In the genomic region with DNA sequence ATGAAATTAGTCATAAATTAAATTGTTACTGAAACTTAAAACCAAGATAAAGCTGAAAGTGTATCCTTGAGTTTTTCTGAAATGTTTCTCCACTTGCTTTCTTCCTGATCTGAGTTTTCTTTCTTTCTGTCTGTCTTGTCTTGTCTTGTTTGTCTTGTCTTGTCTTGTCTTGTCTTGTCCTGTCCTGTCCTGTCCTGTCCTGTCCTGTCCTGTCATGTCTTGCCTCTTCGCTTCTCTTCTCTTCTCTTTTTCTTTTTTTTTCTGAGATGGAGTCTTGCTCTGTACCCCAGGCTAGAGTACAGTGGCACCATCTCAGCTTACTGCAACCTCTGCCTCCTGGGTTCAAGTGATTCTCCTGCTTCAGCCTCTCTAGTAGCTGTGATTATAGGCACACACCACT, we compare ENCODE assay signal across 23 cellular contexts.
A peak's percentile ranks its signal among the peaks of the same experiment; 100 is the strongest.
DNase-seq lines count a peak whose midpoint lies in the region; ATAC-seq, FAIRE-seq and TF ChIP-seq lines count a peak whose summit lies in the region.
"Had no signal": no experiment of that assay in that cellular context is flagged by ENCODE, and none has a peak within 500 bp of the region (broad histone marks: within the 10 kb centered on the region; RNA-seq: fewer than 3 reads in every experiment).

No MANE protein-coding gene starts in this region.

- no peak for DNase-seq in GM23338 (ENCODE audit: low spot score)
- DNase-seq in H1 (ENCODE audit: low read depth in 1 of 2, low spot score in 2 of 2), result no peak
- DNase-seq in neural progenitor cell (ENCODE audit: low spot score), result no peak
- no peak for DNase-seq in natural killer cell treated with Interleukin-12 subunit alpha and Interleukin-12 subunit beta and Interleukin-15 and Interleukin-18, amount 100 ng/mL, for 72 hours (ENCODE audit: low spot score)
- no peak for DNase-seq in prostate gland (ENCODE audit: low spot score)
- DNase-seq in naive thymus-derived CD8-positive, alpha-beta T cell, result no peak
- DNase-seq: BE2C, DMS53, GDM1, H7, MV-4-11, NCI-H1105 treated with DMSO at 0.1 percent for 48 hours, NCI-H2029 treated with DMSO at 0.1 percent for 48 hours, NCI-H226, NCI-H510A treated with DMSO at 0.1 percent for 48 hours, NCI-H748 treated with DMSO at 0.1 percent for 48 hours, SHP77 treated with DMSO at 0.1 percent for 48 hours had no signal

- peak overlapping the region; percentile 40; the same call in 1 of the 2 replicates for H2BK5ac ChIP-seq in H1 (ENCODE audit: low read depth, low read length)

- no peak overlapping the region for H3K56ac ChIP-seq in H1 (replicated peaks; ENCODE audit: insufficient read length, low read depth, low read length)

- H4K91ac ChIP-seq in H1 (replicated peaks; ENCODE audit: insufficient read length, low read length), result no peak overlapping the region

- H3K36me3 Mint-ChIP-seq in GM23338 (ENCODE audit: low read depth), result peaks cover 18% of the 10 kb centered on the region
- peaks cover 35% of the 10 kb centered on the region for H3K36me3 Mint-ChIP-seq in neural progenitor cell
- H3K36me3 Mint-ChIP-seq in natural killer cell treated with Interleukin-12 subunit alpha and Interleukin-12 subunit beta and Interleukin-15 and Interleukin-18, amount 100 ng/mL, for 72 hours, result no peaks in the 10 kb centered on the region
- no peaks in the 10 kb centered on the region for H3K36me3 Mint-ChIP-seq in naive thymus-derived CD8-positive, alpha-beta T cell

- H3K27me3 Mint-ChIP-seq in GM23338 (ENCODE audit: insufficient read depth, low read depth, poor library complexity) (peaks cover 2% of the 10 kb centered on the region), neural progenitor cell (ENCODE audit: insufficient read depth, low read depth) (no peaks in the 10 kb centered on the region)
- no peaks in the 10 kb centered on the region for H3K27me3 Mint-ChIP-seq in natural killer cell treated with Interleukin-12 subunit alpha and Interleukin-12 subunit beta and Interleukin-15 and Interleukin-18, amount 100 ng/mL, for 72 hours
- H3K27me3 Mint-ChIP-seq in naive thymus-derived CD8-positive, alpha-beta T cell, result peaks cover 0 to 3% (median 0%) of the 10 kb centered on the region in 5 donors

- TF ChIP-seq EP300 in H1 (IDR thresholded peaks at IDR 0.05; ENCODE audit: borderline replicate concordance in 1 of 2, low read depth in 2 of 2, low read length in 2 of 2), result no peak

- H3K36me3 ChIP-seq in GM23338 (ENCODE audit: insufficient read depth) (no peaks in the 10 kb centered on the region), HUES6 (ENCODE audit: control insufficient read depth, insufficient read depth, low read length) (no peaks in the 10 kb centered on the region), H1 (ENCODE audit: control insufficient read depth in 2 of 4, insufficient read depth in 4 of 4, low read length in 3 of 4) (peaks cover 0 to 3% (median 0%) of the 10 kb centered on the region in 4 experiments; a peak in 1 of 8 replicates), neural progenitor cell (peaks cover 18% of the 10 kb centered on the region), prostate gland (no peaks in the 10 kb centered on the region)
- H3K36me3 ChIP-seq: BE2C had no signal

- H3K23me2 ChIP-seq in H1 (ENCODE audit: low read depth, low read length), result no peaks in the 10 kb centered on the region

- TF ChIP-seq RAD21 in H1 (IDR thresholded peaks at IDR 0.05 in 1 of 2, conservative IDR thresholded peaks at IDR 0.05 in 1 of 2; ENCODE audit: low read depth in 2 of 2, low read length in 2 of 2), result no peak

- H4K20me1 ChIP-seq in GM23338 (replicated peaks; ENCODE audit: insufficient read depth) (no peaks in the 10 kb centered on the region), H1 (replicated peaks in 1 of 2; ENCODE audit: control insufficient read depth in 1 of 2, insufficient read depth in 2 of 2, low read length in 2 of 2) (peaks cover 0 to 9% of the 10 kb centered on the region in 2 experiments), neural progenitor cell (ENCODE audit: low read depth) (peaks cover 74% of the 10 kb centered on the region)

- TF ChIP-seq CTCF in GM23338 (conservative IDR thresholded peaks at IDR 0.05; ENCODE audit: low read depth in 2 of 2), result no peak
- no peak for TF ChIP-seq CTCF in H1 (IDR thresholded peaks at IDR 0.05; ENCODE audit: control extremely low read depth in 1 of 3, insufficient read depth in 1 of 3, low read depth in 1 of 3, low read length in 3 of 3)
- no peak for TF ChIP-seq CTCF in neural progenitor cell (IDR thresholded peaks at IDR 0.05)
- no peak for TF ChIP-seq CTCF in prostate gland (IDR thresholded peaks at IDR 0.05)

- H3K4me3 Mint-ChIP-seq in GM23338, result no peak overlapping the region
- H3K4me3 Mint-ChIP-seq in neural progenitor cell, result no peak overlapping the region
- H3K4me3 Mint-ChIP-seq in natural killer cell treated with Interleukin-12 subunit alpha and Interleukin-12 subunit beta and Interleukin-15 and Interleukin-18, amount 100 ng/mL, for 72 hours, result no peak overlapping the region
- H3K4me3 Mint-ChIP-seq in naive thymus-derived CD8-positive, alpha-beta T cell, result no peak overlapping the region

- no peak overlapping the region for H3K4ac ChIP-seq in H1 (replicated peaks; ENCODE audit: insufficient read length, low read depth, low read length)

- no peak overlapping the region for H4K8ac ChIP-seq in H1 (ENCODE audit: extremely low read depth, insufficient read depth, low read length)

- no peak overlapping the region for H3K9ac ChIP-seq in HUES6 (ENCODE audit: low read length)
- H3K9ac ChIP-seq in H1 (replicated peaks in 1 of 4; ENCODE audit: extremely low read depth in 1 of 4, low read depth in 3 of 4, low read length in 3 of 4), result no peak overlapping the region
- H3K9ac ChIP-seq in neural progenitor cell, result no peak overlapping the region
- H3K9ac ChIP-seq: KMS-11 had no signal

- CTCF ChIA-PET in H1 (lab: Charles Lee; ENCODE audit: partially characterized antibody), result no interaction called here

- no peak overlapping the region for H2BK120ac ChIP-seq in H1 (replicated peaks; ENCODE audit: low read depth, low read length)

- intact Hi-C loops in prostate gland (cut with DNase I), result no loop called here

- no peaks in the 10 kb centered on the region for H3K79me1 ChIP-seq in H1 (ENCODE audit: low read depth, low read length)

- H3K4me3 ChIP-seq in GM23338, result no peak overlapping the region
- H3K4me3 ChIP-seq in HUES6 (ENCODE audit: low read depth, low read length), result no peak overlapping the region
- H3K4me3 ChIP-seq in H1 (ENCODE audit: extremely low read depth in 1 of 4, insufficient read depth in 2 of 4, low read depth in 3 of 4, low read length in 4 of 4), result no peak overlapping the region
- no peak overlapping the region for H3K4me3 ChIP-seq in neural progenitor cell
- H3K4me3 ChIP-seq in prostate gland, result no peak overlapping the region
- H3K4me3 ChIP-seq: A549, SK-N-MC had no signal

- H2AK5ac ChIP-seq in H1 (ENCODE audit: low read depth, low read length), result no peak overlapping the region

- H3K4me1 ChIP-seq in GM23338 (ENCODE audit: insufficient read depth), result peaks cover 36% of the 10 kb centered on the region
- peaks cover 46% of the 10 kb centered on the region for H3K4me1 ChIP-seq in HUES6 (ENCODE audit: control insufficient read depth, insufficient read depth, low read length)
- peaks cover 0 to 7% (median 0%) of the 10 kb centered on the region in 4 experiments; a peak in 1 of 7 replicates for H3K4me1 ChIP-seq in H1 (replicated peaks in 1 of 4; ENCODE audit: control insufficient read depth in 3 of 4, insufficient read depth in 4 of 4, low read length in 3 of 4)
- peaks cover 67% of the 10 kb centered on the region for H3K4me1 ChIP-seq in neural progenitor cell
- H3K4me1 ChIP-seq in prostate gland (replicated peaks), result no peaks in the 10 kb centered on the region
- H3K4me1 ChIP-seq: BE2C had no signal

- H3K9me3 ChIP-seq in HUES6 (ENCODE audit: control insufficient read depth, insufficient read depth, low read depth, low read length) (no peaks in the 10 kb centered on the region), H1 (ENCODE audit: insufficient read depth in 2 of 2, low read depth in 1 of 2, low read length in 1 of 2) (no peaks in the 10 kb centered on the region), neural progenitor cell (ENCODE audit: low read depth) (peaks cover 6% of the 10 kb centered on the region), prostate gland (no peaks in the 10 kb centered on the region)
- H3K9me3 ChIP-seq: A549, BE2C had no signal

- no peaks in the 10 kb centered on the region for H3K9me2 ChIP-seq in GM23338 (ENCODE audit: insufficient read depth)

- FAIRE-seq in H1 (lab: Jason Lieb, UNC), result peak; percentile 42
- FAIRE-seq: A549, D721Med had no signal

- no peaks in the 10 kb centered on the region for H3F3A ChIP-seq in GM23338 (replicated peaks; ENCODE audit: low read depth)
- peaks cover 16% of the 10 kb centered on the region for H3F3A ChIP-seq in neural progenitor cell (ENCODE audit: low read depth)

- H3K23ac ChIP-seq in H1 (ENCODE audit: insufficient read length), result no peak overlapping the region

- no peak overlapping the region for H2BK15ac ChIP-seq in H1 (ENCODE audit: low read length)

- no peak overlapping the region for H2BK12ac ChIP-seq in H1 (ENCODE audit: low read depth, low read length)

- H3K27ac ChIP-seq in GM23338 (ENCODE audit: low read depth) (no peak overlapping the region), HUES6 (ENCODE audit: low read depth, low read length) (peak overlapping the region; percentile 8; the same call in 1 of the 2 replicates), H1 (ENCODE audit: low read depth, low read length) (no peak overlapping the region), neural progenitor cell (peak overlapping the region; percentile 69), prostate gland (no peak overlapping the region)
- H3K27ac ChIP-seq: A549, KMS-11, RWPE1, SK-N-MC had no signal

- ATAC-seq in GM23338, result no peak
- no peak for ATAC-seq in natural killer cell treated with Interleukin-12 subunit alpha and Interleukin-12 subunit beta and Interleukin-15 and Interleukin-18, amount 100 ng/mL, for 72 hours
- no peak for ATAC-seq in naive thymus-derived CD8-positive, alpha-beta T cell
- ATAC-seq: A549 had no signal

- H3K79me2 ChIP-seq in GM23338 (replicated peaks; ENCODE audit: insufficient read depth), result peaks cover 94% of the 10 kb centered on the region
- H3K79me2 ChIP-seq in H1 (ENCODE audit: control insufficient read depth in 1 of 2, insufficient read depth in 2 of 2, low read length in 2 of 2), result peaks cover 3 to 93% of the 10 kb centered on the region in 2 experiments; a peak in 3 of 4 replicates
- H3K79me2 ChIP-seq in neural progenitor cell (ENCODE audit: low read depth), result peaks cover 100% of the 10 kb centered on the region

- TF ChIP-seq POLR2A in H1 (IDR thresholded peaks at IDR 0.05; ENCODE audit: control extremely low read depth in 1 of 2, low read depth in 2 of 2, low read length in 2 of 2) (no peak), prostate gland (IDR thresholded peaks at IDR 0.05) (no peak)

- H2BK20ac ChIP-seq in H1 (ENCODE audit: low read length), result no peak overlapping the region

- peak overlapping the region; percentile 82 for H3K27ac Mint-ChIP-seq in GM23338
- no peak overlapping the region for H3K27ac Mint-ChIP-seq in neural progenitor cell
- no peak overlapping the region for H3K27ac Mint-ChIP-seq in natural killer cell treated with Interleukin-12 subunit alpha and Interleukin-12 subunit beta and Interleukin-15 and Interleukin-18, amount 100 ng/mL, for 72 hours
- H3K27ac Mint-ChIP-seq in naive thymus-derived CD8-positive, alpha-beta T cell, result peak overlapping the region in 2 of 10 donors; percentile 21 to 51

- POLR2A ChIA-PET in H1 (lab: Charles Lee; ENCODE audit: partially characterized antibody), result interaction anchor here (1.1 kb wide), 1 partner anchor 53 kb away, joined by 3 read pairs; no protein-coding TSS in a partner anchor
- POLR2A ChIA-PET in naive thymus-derived CD8-positive, alpha-beta T cell (lab: Charles Lee), result no interaction called here

- no peaks in the 10 kb centered on the region for H3K27me3 ChIP-seq in GM23338 (ENCODE audit: insufficient read depth)
- no peaks in the 10 kb centered on the region for H3K27me3 ChIP-seq in HUES6 (ENCODE audit: control insufficient read depth, insufficient read depth, low read length)
- H3K27me3 ChIP-seq in H1 (replicated peaks in 1 of 4; ENCODE audit: control insufficient read depth in 3 of 4, extremely low read depth in 1 of 4, insufficient read depth in 3 of 4, low read length in 3 of 4), result no peaks in the 10 kb centered on the region
- no peaks in the 10 kb centered on the region for H3K27me3 ChIP-seq in neural progenitor cell
- no peaks in the 10 kb centered on the region for H3K27me3 ChIP-seq in prostate gland (replicated peaks; ENCODE audit: insufficient read depth)
- H3K27me3 ChIP-seq: BE2C had no signal

- H3K14ac ChIP-seq in H1 (ENCODE audit: insufficient read length), result no peak overlapping the region

- WGBS in H1 (ENCODE audit: extremely low coverage in 1 of 2, insufficient coverage in 1 of 2, insufficient read length in 1 of 2, insufficient replicate concordance in 2 of 2, low coverage in 1 of 2, low lambda C conversion rate in 2 of 2, missing lambda C conversion rate in 1 of 2), 2 experiments, result 100% methylated on average over 1 of the region's 1 CpG; no CpG with 5 or more reads in 1 of the 2 experiments
- WGBS in prostate gland, result 79% methylated on average over 1 of the region's 1 CpG

- H3K4me2 ChIP-seq in GM23338, result no peak overlapping the region
- no peak overlapping the region for H3K4me2 ChIP-seq in H1 (ENCODE audit: insufficient read depth in 1 of 2, low read depth in 2 of 2, low read length in 2 of 2)
- peak overlapping the region; percentile 23 for H3K4me2 ChIP-seq in neural progenitor cell
- H3K4me2 ChIP-seq: A549, KMS-11 had no signal

- H2AFZ ChIP-seq in GM23338 (no peak overlapping the region), H1 (ENCODE audit: low read length) (no peak overlapping the region), neural progenitor cell (replicated peaks) (no peak overlapping the region)

- H3K9me3 Mint-ChIP-seq in GM23338 (peaks cover 9% of the 10 kb centered on the region; the same call in 2 of the 3 replicates), neural progenitor cell (peaks cover 11% of the 10 kb centered on the region)
- peaks cover 6% of the 10 kb centered on the region for H3K9me3 Mint-ChIP-seq in natural killer cell treated with Interleukin-12 subunit alpha and Interleukin-12 subunit beta and Interleukin-15 and Interleukin-18, amount 100 ng/mL, for 72 hours
- H3K9me3 Mint-ChIP-seq in naive thymus-derived CD8-positive, alpha-beta T cell, result peaks cover 0 to 6% (median 0%) of the 10 kb centered on the region in 9 donors

- peaks cover 53% of the 10 kb centered on the region for H3K4me1 Mint-ChIP-seq in GM23338
- peaks cover 33% of the 10 kb centered on the region for H3K4me1 Mint-ChIP-seq in neural progenitor cell
- no peaks in the 10 kb centered on the region for H3K4me1 Mint-ChIP-seq in natural killer cell treated with Interleukin-12 subunit alpha and Interleukin-12 subunit beta and Interleukin-15 and Interleukin-18, amount 100 ng/mL, for 72 hours (ENCODE audit: low read depth in 2 of 2)
- no peaks in the 10 kb centered on the region for H3K4me1 Mint-ChIP-seq in naive thymus-derived CD8-positive, alpha-beta T cell

- no peak overlapping the region for H3K18ac ChIP-seq in H1 (ENCODE audit: extremely low read depth, low read length)

- H4K5ac ChIP-seq in H1 (ENCODE audit: insufficient read length, low read depth, low read length), result peak overlapping the region; percentile 52

Comparison
In these comparisons a context has a peak if more than half of its experiments do, and no peak if none do; other contexts are left out.
1. H3K27ac ChIP-seq: peak in HUES6 (single experiment) and neural progenitor cell (single experiment); none in GM23338 (single experiment), H1 (single experiment) and prostate gland (0 of 2).